ENCODE assay signal across 15 cellular contexts in genomic region chr1:166159656-166160055, GRCh38. TPM values are rescaled to one million over a fixed set of nuclear protein-coding genes. Genes with fewer than 3 reads are reported as not detected.
DNase-seq lines count a peak whose midpoint lies in the region; ATAC-seq and TF ChIP-seq lines count a peak whose summit lies in the region.
"Had no signal": no experiment of that assay in that cellular context is flagged by ENCODE, and none has a peak within 500 bp of the region (broad histone marks: within the 10 kb centered on the region; RNA-seq: fewer than 3 reads in every experiment).

No MANE protein-coding gene starts in this region.

- no peaks in the 10 kb centered on the region for H3K9me3 Mint-ChIP-seq in endodermal cell
- H3K9me3 Mint-ChIP-seq in neural progenitor cell, result no peaks in the 10 kb centered on the region
- H3K9me3 Mint-ChIP-seq: CD8-positive, alpha-beta memory T cell had no signal

- H3K9ac ChIP-seq in endodermal cell (ENCODE audit: extremely low read depth, low read length, poor library complexity, severe bottlenecking) (no peak overlapping the region), neural progenitor cell (no peak overlapping the region)
- H3K9ac ChIP-seq: GM23248 had no signal

- H3K4me3 Mint-ChIP-seq in endodermal cell, result peak overlapping the region; percentile 4
- H3K4me3 Mint-ChIP-seq in neural progenitor cell, result no peak overlapping the region

- H3K4me2 ChIP-seq in neural progenitor cell, result no peak overlapping the region

- intact Hi-C loops in posterior cingulate gyrus (cut with DNase I), result no loop called here

- H3K4me1 ChIP-seq in endodermal cell (ENCODE audit: control insufficient read depth, insufficient read depth, low read length) (peaks cover 16% of the 10 kb centered on the region), neural progenitor cell (peaks cover 6% of the 10 kb centered on the region), upper lobe of left lung (peaks cover 0 to under 1% (median 0%) of the 10 kb centered on the region in 4 donors)

- no peaks in the 10 kb centered on the region for H3K36me3 Mint-ChIP-seq in endodermal cell (ENCODE audit: low read depth)
- no peaks in the 10 kb centered on the region for H3K36me3 Mint-ChIP-seq in neural progenitor cell
- H3K36me3 Mint-ChIP-seq: CD8-positive, alpha-beta memory T cell had no signal

- no peaks in the 10 kb centered on the region for H3K9me3 ChIP-seq in endodermal cell (ENCODE audit: control insufficient read depth, low read length)
- no peaks in the 10 kb centered on the region for H3K9me3 ChIP-seq in neural progenitor cell (ENCODE audit: low read depth)
- no peaks in the 10 kb centered on the region for H3K9me3 ChIP-seq in upper lobe of left lung

- DNase-seq in NCI-H82 treated with DMSO at 0.1 percent for 48 hours (lab: John Stamatoyannopoulos, UW; ENCODE audit: unreplicated experiment) (peak; percentile 82), endodermal cell (no peak), neural progenitor cell (ENCODE audit: low spot score) (peak; percentile 11), posterior cingulate gyrus (no peak), upper lobe of left lung (no peak)
- DNase-seq: C1 segment of cervical spinal cord; CD8-positive, alpha-beta memory T cell; DMS53; DMS79 treated with DMSO at 0.1 percent for 48 hours; GF-D8; GM23248; H7; HCEC 1CT had no signal

- H3K27ac ChIP-seq in endodermal cell (ENCODE audit: low read depth, low read length) (no peak overlapping the region), neural progenitor cell (no peak overlapping the region), upper lobe of left lung (no peak overlapping the region)
- H3K27ac ChIP-seq: GM23248 had no signal

- no peaks in the 10 kb centered on the region for H3K79me2 ChIP-seq in neural progenitor cell (ENCODE audit: low read depth)

- peaks cover 8% of the 10 kb centered on the region for H4K20me1 ChIP-seq in neural progenitor cell (ENCODE audit: low read depth)

- H3K4me1 Mint-ChIP-seq in endodermal cell (peaks cover 34% of the 10 kb centered on the region), neural progenitor cell (no peaks in the 10 kb centered on the region)

- peak overlapping the region; percentile 38 for H3K4me3 ChIP-seq in endodermal cell (ENCODE audit: low read length)
- no peak overlapping the region for H3K4me3 ChIP-seq in neural progenitor cell
- H3K4me3 ChIP-seq in upper lobe of left lung, result no peak overlapping the region
- H3K4me3 ChIP-seq: GM23248 had no signal

- H2AFZ ChIP-seq in neural progenitor cell (replicated peaks), result no peak overlapping the region
- H2AFZ ChIP-seq: GM23248 had no signal

- H3K27ac Mint-ChIP-seq in endodermal cell, result no peak overlapping the region
- H3K27ac Mint-ChIP-seq in neural progenitor cell, result no peak overlapping the region
- H3K27ac Mint-ChIP-seq: CD8-positive, alpha-beta memory T cell had no signal

- ATAC-seq in GM21515 (IDR thresholded peaks at IDR 0.05; ENCODE audit: unreplicated experiment) (no peak), upper lobe of left lung (ENCODE audit: low FRiP score in 2 of 2) (no peak)

- TF ChIP-seq CTCF in endodermal cell (conservative IDR thresholded peaks at IDR 0.05) (no peak), neural progenitor cell (IDR thresholded peaks at IDR 0.05) (no peak), upper lobe of left lung (IDR thresholded peaks at IDR 0.05) (no peak)

- no peak for TF ChIP-seq POLR2A in upper lobe of left lung (IDR thresholded peaks at IDR 0.05)

- H3K27me3 Mint-ChIP-seq in endodermal cell (ENCODE audit: insufficient read depth) (peaks cover 56% of the 10 kb centered on the region), neural progenitor cell (ENCODE audit: insufficient read depth, low read depth) (peaks cover 36% of the 10 kb centered on the region)

- peaks cover under 1% of the 10 kb centered on the region for H3F3A ChIP-seq in neural progenitor cell (ENCODE audit: low read depth)

- 75 to 82% methylated on average over 1 of the region's 1 CpG for WGBS in endodermal cell (ENCODE audit: insufficient coverage in 1 of 2, insufficient read length in 1 of 2), 2 experiments
- WGBS in upper lobe of left lung, 2 donors, result 78 to 93% methylated on average over 1 of the region's 1 CpG

- H3K36me3 ChIP-seq in endodermal cell (ENCODE audit: control insufficient read depth, insufficient read depth, low read length) (no peaks in the 10 kb centered on the region), neural progenitor cell (no peaks in the 10 kb centered on the region), upper lobe of left lung (no peaks in the 10 kb centered on the region)

- peaks cover 59% of the 10 kb centered on the region for H3K27me3 ChIP-seq in endodermal cell (ENCODE audit: control insufficient read depth, insufficient read depth, low read length, poor library complexity, severe bottlenecking)
- H3K27me3 ChIP-seq in neural progenitor cell, result peaks cover 39% of the 10 kb centered on the region
- H3K27me3 ChIP-seq in upper lobe of left lung, result no peaks in the 10 kb centered on the region

- TF ChIP-seq EP300 in upper lobe of left lung (IDR thresholded peaks at IDR 0.05), result no peak

RNA-seq across cellular contexts. Expression of gene FAM78B, which starts 7.1 kb away (rescaled TPM):
- 1 to 10 TPM; 2.3 to 4.2 TPM for total RNA-seq in endodermal cell
- 2.5 TPM for polyA plus RNA-seq in endodermal cell (2013, experiment 1 of 2)
- 2.2 TPM for polyA plus RNA-seq in endodermal cell (2013, experiment 2 of 2)
- total RNA-seq in neural progenitor cell (ENCODE audit: low replicate concordance), result 0.43 TPM in 1 of 2 replicates, not detected in the other
- 1 to 10 TPM in 2 of 6 donors, under 1 TPM in 2, not detected in 2; 0.80 to 1.3 (median 1.00) TPM for total RNA-seq in upper lobe of left lung
- total RNA-seq: G401 had no signal
- polyA plus RNA-seq: CD8-positive, alpha-beta memory T cell had no signal

Comparison
In these comparisons a context has a peak if more than half of its experiments do, and no peak if none do; other contexts are left out.
1. DNase-seq: peak in NCI-H82 treated with DMSO at 0.1 percent for 48 hours (single experiment) and neural progenitor cell (single experiment); none in endodermal cell (single experiment), posterior cingulate gyrus (0 of 10) and upper lobe of left lung (0 of 2).